In the genomic region with DNA sequence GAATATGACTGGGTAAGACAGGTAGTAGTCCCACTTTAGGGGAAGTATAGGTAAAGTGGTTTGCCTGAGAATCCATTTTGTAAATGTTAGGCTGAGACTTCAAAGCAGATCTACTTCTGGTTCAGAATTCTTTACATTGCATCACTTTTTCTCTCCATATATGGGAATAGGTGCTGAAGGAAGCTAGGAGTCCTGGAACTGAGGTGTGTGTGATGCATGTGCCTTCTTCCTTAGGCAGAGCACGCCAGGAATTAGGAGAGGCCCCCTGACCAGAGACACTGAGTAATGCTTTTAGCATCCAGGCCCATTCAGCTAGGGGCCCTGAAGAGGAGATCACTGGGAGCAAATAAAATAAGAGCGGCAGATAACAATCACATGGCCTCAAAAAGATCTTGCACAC, we compare ENCODE assay signal across 24 cellular contexts.
"Had no signal": no experiment of that assay in that cellular context is flagged by ENCODE, and none has a peak within 500 bp of the region (broad histone marks: within the 10 kb centered on the region; RNA-seq: fewer than 3 reads in every experiment).

No MANE protein-coding gene starts in this region.

- H3K4me1 Mint-ChIP-seq: memory B cell had no signal

- H3K4me3 Mint-ChIP-seq: dendritic cell treated with granulocyte-macrophage colony-stimulating factor and Interleukin-4, amounts not matched to agents 40 ng/mL and 50 ng/mL, for 4 days; effector memory CD8-positive, alpha-beta T cell; memory B cell; natural killer cell treated with Interleukin-12 subunit alpha and Interleukin-12 subunit beta and Interleukin-15 and Interleukin-18, amount 100 ng/mL, for 72 hours had no signal

- H3K4me1 ChIP-seq: esophagus muscularis mucosa, gastrocnemius medialis, left ventricle myocardium inferior, lower lobe of right lung, parathyroid adenoma, prostate gland, stomach, transverse colon had no signal

- H3K27ac Mint-ChIP-seq: dendritic cell treated with granulocyte-macrophage colony-stimulating factor and Interleukin-4, amounts not matched to agents 40 ng/mL and 50 ng/mL, for 4 days; effector memory CD8-positive, alpha-beta T cell; memory B cell; natural killer cell treated with Interleukin-12 subunit alpha and Interleukin-12 subunit beta and Interleukin-15 and Interleukin-18, amount 100 ng/mL, for 72 hours had no signal

- ATAC-seq: effector memory CD8-positive, alpha-beta T cell; gastrocnemius medialis; lower lobe of right lung; natural killer cell treated with Interleukin-12 subunit alpha and Interleukin-12 subunit beta and Interleukin-15 and Interleukin-18, amount 100 ng/mL, for 72 hours had no signal

- H3K27me3 ChIP-seq: esophagus muscularis mucosa, gastrocnemius medialis, stomach, transverse colon had no signal

- DNase-seq: cerebellar nuclear complex; effector memory CD8-positive, alpha-beta T cell; gastrocnemius medialis; glutamatergic neuron; left ventricle myocardium inferior; lower lobe of right lung; midbrain; retina; small intestine; stimulated activated CD4-positive, alpha-beta T cell treated with anti-CD3 and anti-CD28 coated beads, Interleukin-12 subunit alpha, Interleukin-12 subunit beta, amount 100 ng/mL, for 4 hours; stimulated activated naive CD4-positive, alpha-beta T cell; stomach; substantia nigra; transverse colon had no signal

- H3K27ac ChIP-seq: epithelial cell of prostate, esophagus muscularis mucosa, gastrocnemius medialis, left ventricle myocardium inferior, lower lobe of right lung, parathyroid adenoma, prostate gland, stomach, thoracic aorta, transverse colon had no signal

- H3K36me3 ChIP-seq: esophagus muscularis mucosa, gastrocnemius medialis, left ventricle myocardium inferior, lower lobe of right lung, prostate gland, stomach, thoracic aorta, transverse colon had no signal

- H3K4me3 ChIP-seq: esophagus muscularis mucosa, gastrocnemius medialis, left ventricle myocardium inferior, lower lobe of right lung, prostate gland, stomach, thoracic aorta, transverse colon had no signal

- H3K79me2 ChIP-seq: parathyroid adenoma had no signal

- FAIRE-seq: colon, islet of Langerhans, small intestine had no signal

- H3K9ac ChIP-seq: parathyroid adenoma had no signal
